16 cellular contexts compared by ENCODE assay signal in the genomic region with DNA sequence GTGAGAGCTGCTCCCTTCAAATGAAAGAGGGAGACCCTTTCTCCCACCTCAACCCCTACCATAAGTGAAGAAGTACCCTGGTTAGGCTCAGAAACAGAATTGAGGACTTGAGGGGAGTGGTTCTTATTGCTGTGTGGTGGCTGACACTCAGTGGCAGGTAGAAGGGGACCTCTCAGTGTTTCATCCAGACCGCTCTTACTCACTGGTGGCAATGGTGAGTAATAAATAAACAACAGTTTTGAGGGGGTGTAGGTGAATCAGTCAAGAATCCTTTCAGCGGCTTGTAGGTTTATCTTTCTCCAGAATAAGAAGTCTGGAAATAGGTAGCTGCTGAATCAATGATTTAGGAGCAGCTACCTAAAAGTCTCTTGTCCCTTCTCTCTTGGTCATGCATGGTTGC.
DNase-seq lines count a peak whose midpoint lies in the region; ATAC-seq, FAIRE-seq and TF ChIP-seq lines count a peak whose summit lies in the region.
"Had no signal": no experiment of that assay in that cellular context is flagged by ENCODE, and none has a peak within 500 bp of the region (broad histone marks: within the 10 kb centered on the region; RNA-seq: fewer than 3 reads in every experiment).

No MANE protein-coding gene starts in this region.

- TF ChIP-seq RAD21 in K562 (CRISPR knock-in tag; conservative IDR thresholded peaks at IDR 0.05 in 1 of 2, IDR thresholded peaks at IDR 0.05 in 1 of 2), result no peak

- TF ChIP-seq POLR2A in K562 (conservative IDR thresholded peaks at IDR 0.05) (no peak), esophagus squamous epithelium (IDR thresholded peaks at IDR 0.05) (no peak)

- CTCF ChIA-PET in PC-3 (lab: Charles Lee), result no interaction called here
- CTCF ChIA-PET in K562 (lab: Yijun Ruan, JAX; ENCODE audit: low intra/inter-chr PET ratio), result no interaction called here

- no peak for FAIRE-seq in K562 (lab: Jason Lieb, UNC)
- FAIRE-seq: A204.1, D721Med, GM12878 had no signal

- TF ChIP-seq EP300 in K562 (IDR thresholded peaks at IDR 0.05; ENCODE audit: low read length), result no peak

- no peaks in the 10 kb centered on the region for H4K20me1 ChIP-seq in PC-3 (ENCODE audit: low read length)
- H4K20me1 ChIP-seq in K562 (replicated peaks; ENCODE audit: control insufficient read depth, insufficient read depth, low read length), result no peaks in the 10 kb centered on the region; the same call in 1 of the 2 replicates

- H3K4me2 ChIP-seq in PC-3 (ENCODE audit: low read length), result no peak overlapping the region
- no peak overlapping the region for H3K4me2 ChIP-seq in K562 (ENCODE audit: insufficient read depth, low read length)

- 8% methylated on average over 1 of the region's 2 CpGs for WGBS in K562 (ENCODE audit: insufficient coverage, low coverage, missing lambda C conversion rate)
- WGBS in esophagus squamous epithelium, 2 donors, result 79 to 91% methylated on average over 1 to 2 of the region's 2 CpGs

- H3F3A ChIP-seq in PC-3 (ENCODE audit: low read length, unreplicated experiment), result no peaks in the 10 kb centered on the region

- H3K79me2 ChIP-seq in PC-3 (ENCODE audit: low read length), result no peaks in the 10 kb centered on the region
- no peaks in the 10 kb centered on the region for H3K79me2 ChIP-seq in K562 (ENCODE audit: control insufficient read depth, insufficient read depth, low read length)

- no peak for TF ChIP-seq CTCF in PC-3 (conservative IDR thresholded peaks at IDR 0.05; ENCODE audit: low read depth, low read length)
- TF ChIP-seq CTCF in K562 (IDR thresholded peaks at IDR 0.05 in 2 of 3, conservative IDR thresholded peaks at IDR 0.05 in 1 of 3; ENCODE audit: insufficient read depth in 2 of 3, low read depth in 1 of 3, low read length in 3 of 3), result no peak
- TF ChIP-seq CTCF in esophagus squamous epithelium (IDR thresholded peaks at IDR 0.05), result no peak

- no peak overlapping the region for H3K27ac Mint-ChIP-seq in stimulated activated effector memory CD8-positive, alpha-beta T cell treated with anti-CD3 and anti-CD28 coated beads, Interleukin-12 subunit alpha, Interleukin-12 subunit beta, amount 100 ng/mL, for 72 hours
- H3K27ac Mint-ChIP-seq: B cell; CD4-positive, alpha-beta T cell; H9 had no signal

- H3K36me3 ChIP-seq in PC-3 (ENCODE audit: low read depth, low read length) (no peaks in the 10 kb centered on the region), K562 (ENCODE audit: control insufficient read depth, insufficient read depth, low read length) (no peaks in the 10 kb centered on the region), esophagus squamous epithelium (no peaks in the 10 kb centered on the region)

- peaks cover 6% of the 10 kb centered on the region; the same call in 1 of the 2 replicates for H3K4me1 ChIP-seq in PC-3 (ENCODE audit: insufficient read depth, low read length)
- no peaks in the 10 kb centered on the region for H3K4me1 ChIP-seq in K562 (replicated peaks in 1 of 2; ENCODE audit: control insufficient read depth in 2 of 2, insufficient read depth in 2 of 2, low read length in 2 of 2)
- H3K4me1 ChIP-seq in esophagus squamous epithelium, result no peaks in the 10 kb centered on the region

- no peaks in the 10 kb centered on the region for H3K9me2 ChIP-seq in PC-3 (replicated peaks; ENCODE audit: low read length)

- in situ Hi-C loops in K562 (cut with MboI), result no loop called here

- H3K4me1 Mint-ChIP-seq in stimulated activated effector memory CD8-positive, alpha-beta T cell treated with anti-CD3 and anti-CD28 coated beads, Interleukin-12 subunit alpha, Interleukin-12 subunit beta, amount 100 ng/mL, for 72 hours, result no peaks in the 10 kb centered on the region
- H3K4me1 Mint-ChIP-seq: B cell, IgD-negative memory B cell had no signal

- H2AFZ ChIP-seq in PC-3 (ENCODE audit: low read length), result no peak overlapping the region
- H2AFZ ChIP-seq in K562 (ENCODE audit: low read depth, low read length), result no peak overlapping the region

- ATAC-seq in PC-3, result no peak
- ATAC-seq in K562, result no peak
- peak; percentile 66 for ATAC-seq in stimulated activated effector memory CD8-positive, alpha-beta T cell treated with anti-CD3 and anti-CD28 coated beads, Interleukin-12 subunit alpha, Interleukin-12 subunit beta, amount 100 ng/mL, for 72 hours
- no peak for ATAC-seq in GM21619 (IDR thresholded peaks at IDR 0.05; ENCODE audit: unreplicated experiment)
- ATAC-seq: GM12878 had no signal

- DNase-seq in Daoy (ENCODE audit: low read depth) (peak; percentile 46), PC-3 (peak; percentile 59), K562 (ENCODE audit: extremely low read depth in 1 of 4, low spot score in 3 of 4) (no peak), esophagus squamous epithelium (lab: John Stamatoyannopoulos, UW) (no peak), NCI-H1048 (lab: John Stamatoyannopoulos, UW) (no peak)
- no peak for DNase-seq in stimulated activated effector memory CD8-positive, alpha-beta T cell treated with anti-CD3 and anti-CD28 coated beads, Interleukin-12 subunit alpha, Interleukin-12 subunit beta, amount 100 ng/mL, for 72 hours (ENCODE audit: low spot score in 2 of 2)
- DNase-seq: C1 segment of cervical spinal cord; CD4-positive, alpha-beta T cell; GOT3; H9 had no signal

- H3K9ac ChIP-seq in PC-3 (ENCODE audit: low read length) (no peak overlapping the region), K562 (ENCODE audit: insufficient read depth in 1 of 2, low read depth in 2 of 2, low read length in 2 of 2) (no peak overlapping the region)

- no peaks in the 10 kb centered on the region for H3K9me3 Mint-ChIP-seq in stimulated activated effector memory CD8-positive, alpha-beta T cell treated with anti-CD3 and anti-CD28 coated beads, Interleukin-12 subunit alpha, Interleukin-12 subunit beta, amount 100 ng/mL, for 72 hours
- H3K9me3 Mint-ChIP-seq: CD4-positive, alpha-beta T cell; H9; IgD-negative memory B cell had no signal

- H3K9me3 ChIP-seq in PC-3 (ENCODE audit: low read length), result no peaks in the 10 kb centered on the region; the same call in 1 of the 2 replicates
- no peaks in the 10 kb centered on the region for H3K9me3 ChIP-seq in K562 (replicated peaks; ENCODE audit: control insufficient read depth, insufficient read depth, low read depth, low read length)
- H3K9me3 ChIP-seq in esophagus squamous epithelium, result no peaks in the 10 kb centered on the region

- BruUV-seq in PC-3 (replicated peaks; lab: Mats Ljungman, UMichigan) (no TSS peak), K562 (replicated peaks; lab: Mats Ljungman, UMichigan) (no TSS peak)

- no peaks in the 10 kb centered on the region for H3K27me3 ChIP-seq in PC-3 (ENCODE audit: low read length)
- peaks cover 0 to 4% of the 10 kb centered on the region in 2 experiments; a peak in 1 of 5 replicates for H3K27me3 ChIP-seq in K562 (ENCODE audit: control insufficient read depth in 2 of 2, insufficient read depth in 2 of 2, low read length in 2 of 2)
- H3K27me3 ChIP-seq in esophagus squamous epithelium, result peaks cover 0 to 33% (median 0%) of the 10 kb centered on the region in 4 donors

- H3K9me1 ChIP-seq in K562 (ENCODE audit: control insufficient read depth, insufficient read depth, low read length), result no peaks in the 10 kb centered on the region

- no peak overlapping the region for H3K4me3 Mint-ChIP-seq in stimulated activated effector memory CD8-positive, alpha-beta T cell treated with anti-CD3 and anti-CD28 coated beads, Interleukin-12 subunit alpha, Interleukin-12 subunit beta, amount 100 ng/mL, for 72 hours
- H3K4me3 Mint-ChIP-seq: B cell; CD4-positive, alpha-beta T cell; H9; IgD-negative memory B cell had no signal

- intact Hi-C loops in PC-3 (cut with micrococcal nuclease), result no loop called here
- intact Hi-C loops in K562 (cut with micrococcal nuclease), result no loop called here
- intact Hi-C loops in esophagus squamous epithelium (cut with DNase I), result no loop called here

- no peak overlapping the region for H3K27ac ChIP-seq in PC-3 (ENCODE audit: low read length)
- H3K27ac ChIP-seq in K562 (ENCODE audit: extremely low read depth, low read depth, low read length), result no peak overlapping the region
- H3K27ac ChIP-seq in esophagus squamous epithelium, result no peak overlapping the region

- no peaks in the 10 kb centered on the region for H3K36me3 Mint-ChIP-seq in stimulated activated effector memory CD8-positive, alpha-beta T cell treated with anti-CD3 and anti-CD28 coated beads, Interleukin-12 subunit alpha, Interleukin-12 subunit beta, amount 100 ng/mL, for 72 hours
- H3K36me3 Mint-ChIP-seq: IgD-negative memory B cell had no signal

- POLR2A ChIA-PET in PC-3 (lab: Charles Lee; ENCODE audit: unreplicated experiment) (no interaction called here), K562 (lab: Yijun Ruan, JAX) (no interaction called here)

- H3K4me3 ChIP-seq in PC-3 (ENCODE audit: low read length), result no peak overlapping the region
- H3K4me3 ChIP-seq in K562, result no peak overlapping the region
- H3K4me3 ChIP-seq in esophagus squamous epithelium, result no peak overlapping the region
- H3K4me3 ChIP-seq: GM12878 had no signal

TF ChIP-seq in K562, 482 proteins besides CTCF, POLR2A, EP300 and RAD21:
- TF ChIP-seq EGR1 (conservative IDR thresholded peaks at IDR 0.05), result 0 out of 2 replicates have a peak, but pooled peaks have one; percentile 12
- TF ChIP-seq ZNF79 (CRISPR knock-in tag; IDR thresholded peaks at IDR 0.05; ENCODE audit: low read depth), result no peak

Comparison
In these comparisons a context has a peak if more than half of its experiments do, and no peak if none do; other contexts are left out.
1. DNase-seq: peak in Daoy (single experiment) and PC-3 (single experiment); none in K562 (0 of 4), stimulated activated effector memory CD8-positive, alpha-beta T cell treated with anti-CD3 and anti-CD28 coated beads, Interleukin-12 subunit alpha, Interleukin-12 subunit beta, amount 100 ng/mL, for 72 hours (0 of 2), esophagus squamous epithelium (single experiment) and NCI-H1048 (single experiment).